Comparison of ENCODE assay signal across 8 cellular contexts in the genomic region with DNA sequence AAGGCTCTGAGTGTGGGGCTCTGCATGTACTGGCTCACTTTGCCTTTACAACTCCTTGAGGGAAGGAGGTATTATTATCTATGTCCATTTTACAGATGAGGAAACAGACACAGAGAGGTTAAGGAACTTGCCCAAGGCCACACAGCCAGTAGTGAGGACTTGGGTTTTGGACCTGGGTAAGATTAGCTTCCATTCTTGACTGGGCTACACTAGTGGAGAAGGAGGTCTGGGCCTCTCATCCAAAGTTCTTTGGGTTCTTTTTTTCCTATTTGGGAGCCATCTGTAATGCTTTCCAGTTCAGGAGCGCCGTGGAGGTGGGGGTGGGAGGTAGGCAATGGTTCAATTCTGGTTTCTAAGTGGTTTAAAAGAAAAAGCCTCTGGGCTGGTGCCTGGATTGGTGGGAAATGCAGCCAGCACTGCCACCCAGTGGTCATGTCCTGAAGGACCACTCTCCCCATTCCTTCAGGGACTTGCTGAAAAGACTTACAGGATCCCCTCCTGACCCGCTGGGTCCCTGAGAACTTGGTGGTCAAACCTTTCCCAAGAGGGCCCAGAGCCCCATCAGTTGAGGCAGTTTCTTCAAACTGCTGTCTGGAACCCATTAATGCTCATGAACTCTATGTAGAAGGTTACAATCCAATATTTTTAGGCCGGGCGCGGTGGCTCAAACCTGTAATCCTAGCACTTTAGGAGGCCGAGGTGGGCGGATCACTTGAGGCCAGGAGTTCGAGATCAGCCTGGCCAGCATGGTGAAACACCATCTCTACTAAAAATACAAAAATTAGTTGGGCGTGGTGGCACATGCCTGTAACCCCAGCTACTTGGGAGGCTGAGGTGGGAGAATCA. TPM values are rescaled to one million over a fixed set of nuclear protein-coding genes. Genes with fewer than 3 reads are reported as not detected.
DNase-seq lines count a peak whose midpoint lies in the region; ATAC-seq and TF ChIP-seq lines count a peak whose summit lies in the region.

No MANE protein-coding gene starts in this region.

- ATAC-seq in GM19043 (IDR thresholded peaks at IDR 0.05; ENCODE audit: low read depth, unreplicated experiment) (peak; percentile 77), HG03571 (IDR thresholded peaks at IDR 0.05; ENCODE audit: unreplicated experiment) (peak; percentile 69), Panc1 (peak; percentile 96)

- no peak overlapping the region for H3K4me3 ChIP-seq in Panc1 (ENCODE audit: low read depth in 2 of 2, low read length in 2 of 2)
- H3K4me3 ChIP-seq in neutrophil (ENCODE audit: low read depth in 1 of 2, low read length in 1 of 2) = no peak overlapping the region

- no peaks in the 10 kb centered on the region for H3K9me3 ChIP-seq in Panc1 (ENCODE audit: control insufficient read depth, insufficient read depth, low read depth, low read length)
- no peaks in the 10 kb centered on the region for H3K9me3 ChIP-seq in neutrophil

- H3K27ac Mint-ChIP-seq in type B pancreatic cell = no peak overlapping the region

- intact Hi-C loops in Panc1 (cut with micrococcal nuclease; ENCODE audit: unreplicated experiment) = loop anchor here (5.0 kb wide), 2 partner anchors 171 to 271 kb away; no protein-coding TSS in a partner anchor

- DNase-seq in CD1c-positive myeloid dendritic cell (ENCODE audit: extremely low spot score) (peak; percentile 68), Panc1 (ENCODE audit: low read depth, low spot score) (peak; percentile 61), activated T-helper 1 cell treated with Interleukin-2 at 50 U/mL for 16 hours (ENCODE audit: low read depth) (peak; percentile 42), fibroblast of the conjunctiva (ENCODE audit: low read depth) (peak; percentile 69), type B pancreatic cell (ENCODE audit: extremely low spot score, unreplicated experiment) (peak; percentile 83)

- H3K36me3 Mint-ChIP-seq in type B pancreatic cell = no peaks in the 10 kb centered on the region

- BruUV-seq in Panc1 (replicated peaks; lab: Mats Ljungman, UMichigan) = no TSS peak

- POLR2A ChIA-PET in Panc1 (lab: Charles Lee) = no interaction called here

- no peak overlapping the region for H3K4me3 Mint-ChIP-seq in type B pancreatic cell

- H3K27me3 ChIP-seq in Panc1 (ENCODE audit: control insufficient read depth, insufficient read depth, low read length) (no peaks in the 10 kb centered on the region), neutrophil (peaks cover 44% of the 10 kb centered on the region)

- no peaks in the 10 kb centered on the region for H3K4me1 Mint-ChIP-seq in type B pancreatic cell (ENCODE audit: unreplicated experiment)

- in situ Hi-C loops in Panc1 (cut with HindIII; ENCODE audit: low pct_unique_long_range_greater_than_20kb, low sequenced_read_pairs) = no loop called here

- CTCF ChIA-PET in Panc1 (lab: Charles Lee) = interaction anchor here (0.5 to 1.9 kb wide), 10 partner anchors 14 to 267 kb away, joined by 3 to 30 read pairs (median 9); a partner anchor contains a TSS

- no peak overlapping the region for H3K27ac ChIP-seq in Panc1 (ENCODE audit: low read length)
- H3K27ac ChIP-seq in neutrophil = no peak overlapping the region

- H3K4me1 ChIP-seq in Panc1 (ENCODE audit: control insufficient read depth, insufficient read depth, low read length) = no peaks in the 10 kb centered on the region
- no peaks in the 10 kb centered on the region for H3K4me1 ChIP-seq in neutrophil (ENCODE audit: control insufficient read depth in 1 of 2, insufficient read depth in 1 of 2, low read depth in 1 of 2, low read length in 1 of 2)

- TF ChIP-seq CTCF in Panc1 (IDR thresholded peaks at IDR 0.05) (peak; percentile 95), neutrophil (IDR thresholded peaks at IDR 0.05) (peak; percentile 49), type B pancreatic cell (conservative IDR thresholded peaks at IDR 0.05) (peak; percentile 94)

- no peaks in the 10 kb centered on the region for H3K36me3 ChIP-seq in Panc1 (ENCODE audit: control insufficient read depth, insufficient read depth, low read length)
- H3K36me3 ChIP-seq in neutrophil = no peaks in the 10 kb centered on the region

- no peaks in the 10 kb centered on the region for H3K9me3 Mint-ChIP-seq in type B pancreatic cell

- peaks cover 25% of the 10 kb centered on the region for H3K27me3 Mint-ChIP-seq in type B pancreatic cell

RNA-seq across cellular contexts. Expression of a gene that starts 38.6 kb away (rescaled TPM):
- total RNA-seq in Panc1 (2021; ENCODE audit: unreplicated experiment) (0.08 TPM), type B pancreatic cell (ENCODE audit: low replicate concordance) (not detected in 2 replicates)
- polyA plus RNA-seq in Panc1 (2012; ENCODE audit: insufficient read length) = not detected

RNA-seq across cellular contexts. Expression of a gene that starts 50.3 kb away (rescaled TPM):
- total RNA-seq in Panc1 (2021; ENCODE audit: unreplicated experiment) = 37.6 TPM
- polyA plus RNA-seq in Panc1 (2012; ENCODE audit: insufficient read length) = 31.5 TPM
- 19.1 and 30.3 TPM in 2 replicates for total RNA-seq in type B pancreatic cell (ENCODE audit: low replicate concordance)

RNA-seq across cellular contexts. Expression of a gene that starts 51.0 kb away (rescaled TPM):
- 27.3 TPM for total RNA-seq in Panc1 (2021; ENCODE audit: unreplicated experiment)
- 20.4 TPM for polyA plus RNA-seq in Panc1 (2012; ENCODE audit: insufficient read length)
- 18.7 and 22.6 TPM in 2 replicates for total RNA-seq in type B pancreatic cell (ENCODE audit: low replicate concordance)
